17 cellular contexts compared by ENCODE assay signal in genomic region chr11:125373426-125374391, GRCh38.
A peak's percentile ranks its signal among the peaks of the same experiment; 100 is the strongest.
DNase-seq lines count a peak whose midpoint lies in the region; ATAC-seq and TF ChIP-seq lines count a peak whose summit lies in the region.
"Had no signal": no experiment of that assay in that cellular context is flagged by ENCODE, and none has a peak within 500 bp of the region (broad histone marks: within the 10 kb centered on the region; RNA-seq: fewer than 3 reads in every experiment).

No MANE protein-coding gene starts in this region.

- POLR2A ChIA-PET in activated CD8-positive, alpha-beta T cell treated with anti-CD3 and anti-CD28 coated beads for 36 hours (lab: Charles Lee) = no interaction called here

- intact Hi-C loops in activated CD8-positive, alpha-beta T cell treated with anti-CD3 and anti-CD28 coated beads for 36 hours (cut with micrococcal nuclease) = no loop called here

- H3K9me3 Mint-ChIP-seq in activated CD8-positive, alpha-beta T cell treated with anti-CD3 and anti-CD28 coated beads for 36 hours = no peaks in the 10 kb centered on the region
- H3K9me3 Mint-ChIP-seq: activated T-cell treated with anti-CD3 and anti-CD28 coated beads, Interleukin-2, amount 50 U/mL, for 24 hours; CD8-positive, alpha-beta T cell had no signal

- H3K36me3 Mint-ChIP-seq in activated CD8-positive, alpha-beta T cell treated with anti-CD3 and anti-CD28 coated beads for 36 hours (ENCODE audit: low read depth) = no peaks in the 10 kb centered on the region
- H3K36me3 Mint-ChIP-seq: CD8-positive, alpha-beta T cell had no signal

- no peak overlapping the region for H3K4me3 ChIP-seq in cardiac fibroblast (replicated peaks in 1 of 2; ENCODE audit: low read depth in 2 of 2, low read length in 2 of 2)
- H3K4me3 ChIP-seq: testis had no signal

- H3K27me3 Mint-ChIP-seq in activated CD8-positive, alpha-beta T cell treated with anti-CD3 and anti-CD28 coated beads for 36 hours = peaks cover 29% of the 10 kb centered on the region

- DNase-seq in DMS 273 (lab: John Stamatoyannopoulos, UW; ENCODE audit: unreplicated experiment) = peak; percentile 24
- no peak for DNase-seq in DMS 273 treated with DMSO at 0.1 percent for 48 hours (lab: John Stamatoyannopoulos, UW)
- DNase-seq in cardiac fibroblast (ENCODE audit: low read depth in 2 of 2) = peak; percentile 50 to 62
- peak; percentile 31 for DNase-seq in kidney glomerular epithelial cell (lab: John Stamatoyannopoulos, UW)
- no peak for DNase-seq in NCI-H526 treated with DMSO at 0.1 percent for 48 hours (lab: John Stamatoyannopoulos, UW)
- DNase-seq in activated CD8-positive, alpha-beta T cell treated with anti-CD3 and anti-CD28 coated beads for 36 hours = no peak
- DNase-seq in NCI-H1417 treated with DMSO at 0.1 percent for 48 hours (lab: John Stamatoyannopoulos, UW) = no peak
- DNase-seq: activated CD4-positive, alpha-beta T cell treated with anti-CD3 and anti-CD28 coated beads for 36 hours; activated T-cell treated with anti-CD3 and anti-CD28 coated beads, Interleukin-2, amount 50 U/mL, for 24 hours; CD8-positive, alpha-beta T cell; glutamatergic neuron; NCI-H1092 treated with DMSO at 0.1 percent for 48 hours; NCI-H510A treated with DMSO at 0.1 percent for 48 hours; T-helper 2 cell; testis had no signal

- H3K27ac ChIP-seq in temporal lobe (ENCODE audit: low read depth, low read length) = peak overlapping the region; percentile 77
- H3K27ac ChIP-seq: 22Rv1, testis had no signal

- CTCF ChIA-PET in activated CD8-positive, alpha-beta T cell treated with anti-CD3 and anti-CD28 coated beads for 36 hours (lab: Charles Lee) = interaction anchor here (1.6 to 2.1 kb wide), 2 partner anchors 28 to 31 kb away, joined by 6 to 9 read pairs; no protein-coding TSS in a partner anchor

- H3K4me1 Mint-ChIP-seq in activated CD8-positive, alpha-beta T cell treated with anti-CD3 and anti-CD28 coated beads for 36 hours (ENCODE audit: low read depth) = no peaks in the 10 kb centered on the region
- H3K4me1 Mint-ChIP-seq: activated CD4-positive, alpha-beta T cell treated with anti-CD3 and anti-CD28 coated beads for 36 hours had no signal

- TF ChIP-seq CTCF in cardiac fibroblast (IDR thresholded peaks at IDR 0.05; ENCODE audit: low read depth, low read length) = no peak
- no peak for TF ChIP-seq CTCF in activated CD8-positive, alpha-beta T cell treated with anti-CD3 and anti-CD28 coated beads for 36 hours (IDR thresholded peaks at IDR 0.05)

- no peak for ATAC-seq in activated CD8-positive, alpha-beta T cell treated with anti-CD3 and anti-CD28 coated beads for 36 hours
- ATAC-seq: activated CD4-positive, alpha-beta T cell treated with anti-CD3 and anti-CD28 coated beads for 36 hours; CD8-positive, alpha-beta T cell had no signal

- no peak overlapping the region for H3K4me3 Mint-ChIP-seq in activated CD8-positive, alpha-beta T cell treated with anti-CD3 and anti-CD28 coated beads for 36 hours
- H3K4me3 Mint-ChIP-seq: activated CD4-positive, alpha-beta T cell treated with anti-CD3 and anti-CD28 coated beads for 36 hours; activated T-cell treated with anti-CD3 and anti-CD28 coated beads, Interleukin-2, amount 50 U/mL, for 24 hours; CD8-positive, alpha-beta T cell had no signal

- no peak overlapping the region for H3K27ac Mint-ChIP-seq in activated CD8-positive, alpha-beta T cell treated with anti-CD3 and anti-CD28 coated beads for 36 hours
- H3K27ac Mint-ChIP-seq: activated CD4-positive, alpha-beta T cell treated with anti-CD3 and anti-CD28 coated beads for 36 hours; activated T-cell treated with anti-CD3 and anti-CD28 coated beads, Interleukin-2, amount 50 U/mL, for 24 hours; CD8-positive, alpha-beta T cell had no signal

Comparison
In these comparisons a context has a peak if more than half of its experiments do, and no peak if none do; other contexts are left out.
1. DNase-seq: peak in DMS 273 (single experiment), cardiac fibroblast (2 of 2) and kidney glomerular epithelial cell (single experiment); none in DMS 273 treated with DMSO at 0.1 percent for 48 hours (single experiment), NCI-H526 treated with DMSO at 0.1 percent for 48 hours (single experiment), activated CD8-positive, alpha-beta T cell treated with anti-CD3 and anti-CD28 coated beads for 36 hours (single experiment) and NCI-H1417 treated with DMSO at 0.1 percent for 48 hours (single experiment).